8 cellular contexts compared by ENCODE assay signal in the genomic region with DNA sequence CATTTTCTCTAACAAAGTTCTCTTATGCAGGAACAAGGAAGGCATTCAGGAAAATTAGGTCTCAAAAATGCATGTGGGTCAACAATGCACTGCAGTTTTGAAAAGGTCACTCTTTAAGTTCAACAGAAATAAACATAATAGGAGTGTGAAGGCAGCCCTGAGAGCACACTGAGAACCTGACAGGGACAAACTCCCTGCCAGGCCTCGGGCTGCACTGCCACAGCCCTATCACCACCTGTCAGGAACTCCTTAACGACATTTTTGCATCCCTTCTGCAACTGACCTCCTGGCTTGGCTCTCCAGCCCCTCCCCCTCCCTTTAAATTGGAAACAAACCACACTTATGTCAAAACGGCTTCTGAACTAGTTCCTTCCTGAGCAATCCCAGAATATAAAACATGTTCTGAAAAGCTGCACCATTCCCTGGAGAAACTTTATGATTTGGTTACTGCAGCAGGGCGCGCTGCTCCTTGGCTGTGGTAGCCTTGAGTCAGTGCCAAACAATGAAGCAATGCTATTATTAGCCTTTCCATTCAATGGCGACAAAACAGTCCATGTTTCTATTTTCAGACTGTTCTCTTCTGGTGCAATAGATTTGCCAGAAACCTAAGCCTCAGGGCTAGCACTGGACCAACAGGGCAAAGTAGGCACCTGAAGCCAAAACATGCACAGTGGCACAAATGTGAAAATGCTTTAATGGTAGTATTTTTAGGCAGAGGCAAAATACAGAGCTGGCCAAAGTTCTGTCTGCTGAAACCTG.
DNase-seq lines count a peak whose midpoint lies in the region; ATAC-seq and FAIRE-seq lines count a peak whose summit lies in the region.

No MANE protein-coding gene starts in this region.

- no peak for FAIRE-seq in urothelium cell line (lab: Jason Lieb, UNC)

- no peak for ATAC-seq in HG02588 (IDR thresholded peaks at IDR 0.05; ENCODE audit: unreplicated experiment)
- ATAC-seq in HG02798 (IDR thresholded peaks at IDR 0.05; ENCODE audit: poor library complexity, unreplicated experiment): no peak

- DNase-seq in ELF-1 (ENCODE audit: low read depth, low spot score) (peak; percentile 77), NCI-H526 treated with DMSO at 0.1 percent for 48 hours (lab: John Stamatoyannopoulos, UW) (peak; percentile 14), dedifferentiated amniotic fluid mesenchymal stem cell (ENCODE audit: extremely low spot score) (peak; percentile 54), lung microvascular endothelial cell (ENCODE audit: low read depth in 2 of 2) (peak; percentile 60 to 77), urothelium cell line (ENCODE audit: low spot score) (peak; percentile 53), iPS-NIHi7 (ENCODE audit: extremely low spot score) (no peak)
